14 cellular contexts compared by ENCODE assay signal in the genomic region with DNA sequence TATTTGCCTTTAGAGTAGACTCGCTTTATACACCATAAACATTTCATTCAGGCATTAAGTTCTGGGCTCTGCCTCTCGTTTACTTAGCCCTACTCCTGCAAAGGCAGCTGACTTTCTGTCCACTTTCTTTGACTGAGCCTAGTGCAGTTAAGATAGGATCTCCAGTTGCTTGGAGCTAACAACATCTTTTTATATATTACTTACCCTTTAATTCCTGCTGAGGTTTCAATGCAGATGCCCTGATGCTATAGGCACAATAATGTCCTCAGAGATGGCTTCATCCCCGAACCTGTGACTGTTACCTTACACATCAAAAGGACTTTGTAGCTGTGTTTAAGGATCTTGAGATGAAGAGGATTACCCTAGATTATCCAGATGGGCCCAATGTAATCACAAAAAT.
A peak's percentile ranks its signal among the peaks of the same experiment; 100 is the strongest.
DNase-seq lines count a peak whose midpoint lies in the region; ATAC-seq and TF ChIP-seq lines count a peak whose summit lies in the region.
"Had no signal": no experiment of that assay in that cellular context is flagged by ENCODE, and none has a peak within 500 bp of the region (broad histone marks: within the 10 kb centered on the region; RNA-seq: fewer than 3 reads in every experiment).

No MANE protein-coding gene starts in this region.

- H3K27me3 ChIP-seq in WERI-Rb-1 (ENCODE audit: insufficient read depth, low read depth, severe bottlenecking) (no peaks in the 10 kb centered on the region), mesenchymal stem cell (ENCODE audit: control insufficient read depth in 1 of 2, insufficient read depth in 1 of 2, low read length in 2 of 2) (no peaks in the 10 kb centered on the region), uterus (no peaks in the 10 kb centered on the region)
- no peaks in the 10 kb centered on the region for H3K27me3 ChIP-seq in effector memory CD4-positive, alpha-beta T cell (replicated peaks; ENCODE audit: control insufficient read depth, insufficient read depth, low read length, poor library complexity, severe bottlenecking)

- TF ChIP-seq CTCF in WERI-Rb-1 (IDR thresholded peaks at IDR 0.05; ENCODE audit: low read depth, low read length) = no peak
- TF ChIP-seq CTCF in uterus (IDR thresholded peaks at IDR 0.05) = no peak

- H2AFZ ChIP-seq in mesenchymal stem cell (ENCODE audit: low read depth, low read length) = no peak overlapping the region

- H3K4me2 ChIP-seq in mesenchymal stem cell (ENCODE audit: low read length, poor library complexity, severe bottlenecking) = no peak overlapping the region

- H3K4me3 ChIP-seq in WERI-Rb-1 (ENCODE audit: low read depth, low read length) = no peak overlapping the region
- no peak overlapping the region for H3K4me3 ChIP-seq in mesenchymal stem cell (ENCODE audit: insufficient read depth in 1 of 2, low read depth in 1 of 2, low read length in 2 of 2)
- H3K4me3 ChIP-seq in uterus = no peak overlapping the region
- no peak overlapping the region for H3K4me3 ChIP-seq in effector memory CD4-positive, alpha-beta T cell (ENCODE audit: insufficient read depth, low read depth, low read length, poor library complexity, severe bottlenecking)

- no peak overlapping the region for H3K14ac ChIP-seq in mesenchymal stem cell (ENCODE audit: low read length in 2 of 2)

- H3K9ac ChIP-seq in mesenchymal stem cell (ENCODE audit: low read length) = no peak overlapping the region

- ATAC-seq in HG03095 (IDR thresholded peaks at IDR 0.05; ENCODE audit: unreplicated experiment) (no peak), GM21360 (IDR thresholded peaks at IDR 0.05; ENCODE audit: unreplicated experiment) (no peak)

- H3K9me3 ChIP-seq in WERI-Rb-1 (ENCODE audit: severe bottlenecking) = no peaks in the 10 kb centered on the region
- no peaks in the 10 kb centered on the region for H3K9me3 ChIP-seq in mesenchymal stem cell (ENCODE audit: control insufficient read depth, low read length)
- H3K9me3 ChIP-seq in uterus = no peaks in the 10 kb centered on the region
- H3K9me3 ChIP-seq in effector memory CD4-positive, alpha-beta T cell (ENCODE audit: control insufficient read depth, low read length) = no peaks in the 10 kb centered on the region

- WGBS in mesenchymal stem cell = 96% methylated on average over 2 of the region's 3 CpGs

- H2BK120ac ChIP-seq in mesenchymal stem cell (ENCODE audit: low read depth, low read length) = no peak overlapping the region

- no peak overlapping the region for H2BK12ac ChIP-seq in mesenchymal stem cell (ENCODE audit: low read length in 2 of 2)

- H3K4ac ChIP-seq in mesenchymal stem cell (ENCODE audit: low read depth in 1 of 2, low read length in 2 of 2) = no peak overlapping the region

- no peak overlapping the region for H4K91ac ChIP-seq in mesenchymal stem cell (ENCODE audit: low read length)

- no peaks in the 10 kb centered on the region for H3K79me1 ChIP-seq in mesenchymal stem cell (replicated peaks; ENCODE audit: low read length, poor library complexity, severe bottlenecking)

- DNase-seq in NCI-H69 (lab: John Stamatoyannopoulos, UW) (peak; percentile 24), WERI-Rb-1 (peak; percentile 49), mesenchymal stem cell (no peak), uterus (no peak)
- no peak for DNase-seq in effector memory CD4-positive, alpha-beta T cell
- DNase-seq: ACHN; C1 segment of cervical spinal cord; Calu3; CD4-positive, alpha-beta T cell; DMS 273 treated with DMSO at 0.1 percent for 48 hours; HCEC 1CT; HFFc6 had no signal

- H3K23ac ChIP-seq in mesenchymal stem cell (ENCODE audit: low read length in 2 of 2) = no peak overlapping the region

- no peak overlapping the region for H2BK15ac ChIP-seq in mesenchymal stem cell (ENCODE audit: low read depth, poor library complexity, severe bottlenecking)

- H3K4me1 ChIP-seq in mesenchymal stem cell (ENCODE audit: control insufficient read depth, insufficient read depth, low read depth, low read length) = peaks cover 10% of the 10 kb centered on the region
- peaks cover 8 to 14% of the 10 kb centered on the region in 2 donors for H3K4me1 ChIP-seq in uterus
- no peaks in the 10 kb centered on the region for H3K4me1 ChIP-seq in effector memory CD4-positive, alpha-beta T cell (ENCODE audit: control insufficient read depth, insufficient read depth, low read length, poor library complexity, severe bottlenecking)

- no peak overlapping the region for H3K18ac ChIP-seq in mesenchymal stem cell (ENCODE audit: low read depth in 1 of 2, low read length in 2 of 2)

- intact Hi-C loops in uterus (cut with DNase I; ENCODE audit: low total_unique reads) = no loop called here

- H3K27ac ChIP-seq in WERI-Rb-1 = no peak overlapping the region
- H3K27ac ChIP-seq in mesenchymal stem cell (ENCODE audit: low read length, poor library complexity, severe bottlenecking) = peak overlapping the region; percentile 79
- peak overlapping the region; percentile 55 to 77 for H3K27ac ChIP-seq in uterus
- no peak overlapping the region for H3K27ac ChIP-seq in effector memory CD4-positive, alpha-beta T cell (ENCODE audit: insufficient read depth, low read length, poor library complexity, severe bottlenecking)

- TF ChIP-seq POLR2A in uterus (IDR thresholded peaks at IDR 0.05) = no peak

- H3K36me3 ChIP-seq in WERI-Rb-1 (no peaks in the 10 kb centered on the region), mesenchymal stem cell (ENCODE audit: control insufficient read depth in 1 of 2, insufficient read depth in 2 of 2, low read depth in 1 of 2, low read length in 2 of 2) (no peaks in the 10 kb centered on the region), uterus (no peaks in the 10 kb centered on the region)
- H3K36me3 ChIP-seq in effector memory CD4-positive, alpha-beta T cell (ENCODE audit: control insufficient read depth, insufficient read depth, low read length) = no peaks in the 10 kb centered on the region

- H2BK5ac ChIP-seq in mesenchymal stem cell (ENCODE audit: low read depth, low read length, poor library complexity, severe bottlenecking) = no peak overlapping the region

- no peak overlapping the region for H4K8ac ChIP-seq in mesenchymal stem cell (ENCODE audit: low read length)

- peak overlapping the region; percentile 57 for H2AK5ac ChIP-seq in mesenchymal stem cell (ENCODE audit: low read length, severe bottlenecking)

Comparison
In these comparisons a context has a peak if more than half of its experiments do, and no peak if none do; other contexts are left out.
1. DNase-seq: peak in NCI-H69 (single experiment) and WERI-Rb-1 (single experiment); none in mesenchymal stem cell (single experiment), uterus (0 of 2) and effector memory CD4-positive, alpha-beta T cell (0 of 3).
2. H3K27ac ChIP-seq: peak in mesenchymal stem cell (single experiment) and uterus (2 of 2); none in WERI-Rb-1 (single experiment) and effector memory CD4-positive, alpha-beta T cell (single experiment).